Comparison of ENCODE assay signal across 6 cellular contexts in genomic region chr20:3158968-3159431, GRCh38. TPM values are rescaled to one million over a fixed set of nuclear protein-coding genes. Genes with fewer than 3 reads are reported as not detected.
DNase-seq lines count a peak whose midpoint lies in the region; FAIRE-seq and TF ChIP-seq lines count a peak whose summit lies in the region.

No MANE protein-coding gene starts in this region.

- DNase-seq in GM12892 (ENCODE audit: insufficient read length) (no peak), left kidney (ENCODE audit: low read depth, low spot score) (peak; percentile 35), hypothalamus (lab: John Stamatoyannopoulos, UW) (no peak), KG1 (lab: John Stamatoyannopoulos, UW) (no peak), iPS-NIHi7 (ENCODE audit: extremely low spot score) (no peak)

- H3K4me3 ChIP-seq in WI38 (ENCODE audit: low read depth, low read length) = peak overlapping the region; percentile 84

- FAIRE-seq in GM12892 (lab: Jason Lieb, UNC) = no peak

- no peak for TF ChIP-seq CTCF in WI38 (IDR thresholded peaks at IDR 0.05; ENCODE audit: low read depth, low read length)

- TF ChIP-seq POLR2A in GM12892 (IDR thresholded peaks at IDR 0.05; ENCODE audit: low read depth, low read length) = 0 out of 2 replicates have a peak, but pooled peaks have one; percentile 19

RNA-seq across cellular contexts. Expression of gene FASTKD5, which starts 0.7 kb away (rescaled TPM):
- polyA plus RNA-seq in GM12892 (2012; ENCODE audit: missing spikeins) = 16.0 TPM

RNA-seq across cellular contexts. Expression of gene UBOX5, which starts 0.7 kb away (rescaled TPM):
- polyA plus RNA-seq in GM12892 (2012; ENCODE audit: missing spikeins) = 2.2 TPM

RNA-seq across cellular contexts. Expression of gene LZTS3, which starts 14.3 kb away (rescaled TPM):
- polyA plus RNA-seq in GM12892 (2012; ENCODE audit: missing spikeins) = 0.40 TPM

RNA-seq across cellular contexts. Expression of gene DDRGK1, which starts 45.5 kb away (rescaled TPM):
- polyA plus RNA-seq in GM12892 (2012; ENCODE audit: missing spikeins) = 19.3 TPM

RNA-seq across cellular contexts. Expression of gene ITPA, which starts 50.3 kb away (rescaled TPM):
- polyA plus RNA-seq in GM12892 (2012; ENCODE audit: missing spikeins) = 55.7 TPM
